ENCODE assay signal across 11 cellular contexts in genomic region chr11:6175440-6175839, GRCh38. TPM values are rescaled to one million over a fixed set of nuclear protein-coding genes. Genes with fewer than 3 reads are reported as not detected.
"Had no signal": no experiment of that assay in that cellular context is flagged by ENCODE, and none has a peak within 500 bp of the region (broad histone marks: within the 10 kb centered on the region; RNA-seq: fewer than 3 reads in every experiment).

No MANE protein-coding gene starts in this region.

- H3K27ac Mint-ChIP-seq: GM23338, HFFc6 had no signal

- H2AFZ ChIP-seq: GM23338 had no signal

- H3K4me3 Mint-ChIP-seq: GM23338, HFFc6 had no signal

- H3K9me3 ChIP-seq: HAP-1 had no signal

- H3K4me1 ChIP-seq: HAP-1 had no signal

- H3K27ac ChIP-seq: KMS-11 had no signal

- DNase-seq: H7, HFFc6, IMR-90, KBM-7 had no signal

- H3K36me3 ChIP-seq: HAP-1 had no signal

- H3K9me3 Mint-ChIP-seq: HFFc6 had no signal

- H3K4me2 ChIP-seq: GM23338, KMS-11 had no signal

- H3K4me3 ChIP-seq: GM23338, HAP-1 had no signal

- FAIRE-seq: H1, HTR-8/SVneo had no signal

- H3K4me1 Mint-ChIP-seq: GM23338 had no signal

- H3K9ac ChIP-seq: KMS-11 had no signal

- ATAC-seq: GM23338, HCT116 had no signal

RNA-seq across cellular contexts. Expression of gene OR52B2, which starts 5.3 kb away (rescaled TPM):
- total RNA-seq: GM23338, H1, H7, HFFc6, HT-29, IMR-90 had no signal
- polyA plus RNA-seq: GM23338, IMR-90 had no signal

RNA-seq across cellular contexts. Expression of gene OR52W1, which starts 23.6 kb away (rescaled TPM):
- total RNA-seq: GM23338, H1, H7, HFFc6, HT-29, IMR-90 had no signal
- polyA plus RNA-seq: GM23338, H1, IMR-90 had no signal

RNA-seq across cellular contexts. Expression of gene C11orf42, which starts 29.9 kb away (rescaled TPM):
- total RNA-seq: GM23338, H1, H7, HFFc6, HT-29, IMR-90 had no signal
- polyA plus RNA-seq: GM23338, H1, IMR-90 had no signal
